9 cellular contexts compared by ENCODE assay signal in the genomic region with DNA sequence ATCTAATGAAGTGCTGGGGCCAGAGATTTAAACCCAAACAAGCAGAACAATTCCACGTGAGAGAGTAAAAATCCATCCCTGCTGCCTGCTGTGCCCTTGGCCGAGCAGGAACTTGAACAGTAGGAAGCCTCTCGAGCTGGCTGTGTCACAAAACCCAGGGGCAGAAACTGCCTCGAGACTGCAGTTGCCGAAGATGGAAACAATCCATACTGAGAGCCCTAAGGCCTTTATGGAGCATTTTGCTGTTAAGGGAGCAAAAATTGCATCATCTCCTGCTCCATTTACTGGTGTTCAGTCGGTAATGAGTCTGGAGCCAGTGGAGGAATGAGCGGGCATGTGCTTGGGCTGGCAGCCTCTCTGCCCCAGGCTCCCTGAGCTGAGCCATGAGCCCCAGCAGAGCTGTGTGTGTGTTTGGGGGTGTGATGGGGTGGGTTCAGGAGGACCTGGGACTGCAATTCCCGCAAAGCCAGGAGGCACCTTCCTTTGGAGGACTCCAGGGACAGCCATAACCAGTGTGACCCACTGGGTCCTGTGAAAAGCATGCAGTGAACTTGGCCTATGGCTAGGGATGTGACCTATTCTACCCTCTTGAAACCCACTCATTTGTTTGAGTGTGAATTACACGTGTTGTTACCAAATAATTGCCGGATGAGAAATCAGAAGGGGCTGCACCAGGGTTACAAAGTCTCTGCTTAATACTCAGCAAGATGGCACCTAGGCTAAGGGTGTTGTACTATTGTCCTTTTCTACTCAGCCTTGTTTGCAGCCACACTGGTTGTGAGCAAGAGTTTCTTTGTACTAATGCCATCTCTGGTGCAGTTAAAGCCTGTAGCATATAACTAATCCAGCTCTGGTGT. TPM values are rescaled to one million over a fixed set of nuclear protein-coding genes. Genes with fewer than 3 reads are reported as not detected.
DNase-seq lines count a peak whose midpoint lies in the region; ATAC-seq, FAIRE-seq and TF ChIP-seq lines count a peak whose summit lies in the region.
"Had no signal": no experiment of that assay in that cellular context is flagged by ENCODE, and none has a peak within 500 bp of the region (broad histone marks: within the 10 kb centered on the region; RNA-seq: fewer than 3 reads in every experiment).

No MANE protein-coding gene starts in this region.

- no peak for FAIRE-seq in astrocyte (lab: Jason Lieb, UNC)

- POLR2A ChIA-PET in naive thymus-derived CD8-positive, alpha-beta T cell (lab: Charles Lee), result interaction anchor here (0.6 to 3.3 kb wide), 14 partner anchors 8 to 1008 kb away, joined by 3 to 24 read pairs (median 5); a partner anchor contains a TSS

- peak overlapping the region; percentile 32 for H3K4me2 ChIP-seq in astrocyte (ENCODE audit: low read length)

- DNase-seq in NCI-H1694 treated with DMSO at 0.1 percent for 48 hours (lab: John Stamatoyannopoulos, UW) (peak; percentile 78), astrocyte (ENCODE audit: low read depth) (no peak), amygdala (lab: John Stamatoyannopoulos, UW) (no peak), inferior parietal cortex (ENCODE audit: extremely low spot score) (no peak), lower leg skin (ENCODE audit: low spot score in 2 of 2) (no peak)
- peak in 1 of 10 donors; percentile 24 for DNase-seq in naive thymus-derived CD8-positive, alpha-beta T cell
- DNase-seq: SHP77 treated with DMSO at 0.1 percent for 48 hours had no signal

- TF ChIP-seq CTCF in astrocyte (IDR thresholded peaks at IDR 0.05; ENCODE audit: insufficient read depth, low read depth, low read length), result no peak
- TF ChIP-seq CTCF in lower leg skin (IDR thresholded peaks at IDR 0.05), result no peak

- peak overlapping the region; percentile 7; the same call in 1 of the 2 replicates for H3K9ac ChIP-seq in ES-I3 (ENCODE audit: low read depth, low read length)
- H3K9ac ChIP-seq in astrocyte (ENCODE audit: low read length), result no peak overlapping the region

- TF ChIP-seq POLR2A in lower leg skin (IDR thresholded peaks at IDR 0.05), result no peak

- 64 to 79% methylated on average over 10 of the region's 10 CpGs for WGBS in lower leg skin, 2 donors

- peak in 1 of 2 donors; percentile 37 for ATAC-seq in naive thymus-derived CD8-positive, alpha-beta T cell
- ATAC-seq in GM19455 (IDR thresholded peaks at IDR 0.05; ENCODE audit: unreplicated experiment), result no peak

- peak overlapping the region; percentile 72 for H3K27ac Mint-ChIP-seq in astrocyte (ENCODE audit: unreplicated experiment)
- H3K27ac Mint-ChIP-seq in naive thymus-derived CD8-positive, alpha-beta T cell, result peak overlapping the region; percentile 83 to 99 (median 98)

- H3K4me1 Mint-ChIP-seq in astrocyte (ENCODE audit: low read depth, unreplicated experiment), result peaks cover 25% of the 10 kb centered on the region
- H3K4me1 Mint-ChIP-seq in naive thymus-derived CD8-positive, alpha-beta T cell, result peaks cover 32 to 76% (median 75%) of the 10 kb centered on the region in 4 donors

- no peaks in the 10 kb centered on the region for H3K79me2 ChIP-seq in astrocyte (ENCODE audit: insufficient read depth, low read length)

- H3K9me3 ChIP-seq in ES-I3 (ENCODE audit: control insufficient read depth, insufficient read depth, low read length) (no peaks in the 10 kb centered on the region), astrocyte (ENCODE audit: insufficient read depth, low read depth, low read length) (no peaks in the 10 kb centered on the region)

- no peak overlapping the region for H3K4me3 Mint-ChIP-seq in astrocyte (ENCODE audit: unreplicated experiment)
- peak overlapping the region; percentile 46 to 80 (median 70) for H3K4me3 Mint-ChIP-seq in naive thymus-derived CD8-positive, alpha-beta T cell

- intact Hi-C loops in lower leg skin (cut with DNase I; ENCODE audit: low total_unique reads), result no loop called here

- no peak overlapping the region for H3K4me3 ChIP-seq in astrocyte (ENCODE audit: insufficient read depth, low read depth, low read length)
- no peak overlapping the region for H3K4me3 ChIP-seq in lower leg skin (ENCODE audit: low read depth, poor library complexity, severe bottlenecking)

- H4K20me1 ChIP-seq in astrocyte (ENCODE audit: insufficient read depth, low read length), result no peaks in the 10 kb centered on the region

- no peak overlapping the region for H3K27ac ChIP-seq in astrocyte (ENCODE audit: low read depth, low read length)

- peaks cover 2% of the 10 kb centered on the region for H3K9me3 Mint-ChIP-seq in astrocyte (ENCODE audit: unreplicated experiment)
- peaks cover 0 to under 1% (median 0%) of the 10 kb centered on the region in 9 donors for H3K9me3 Mint-ChIP-seq in naive thymus-derived CD8-positive, alpha-beta T cell

- no peaks in the 10 kb centered on the region for H3K36me3 ChIP-seq in ES-I3 (ENCODE audit: insufficient read depth, low read length)
- H3K36me3 ChIP-seq in astrocyte (ENCODE audit: insufficient read depth, low read length), result no peaks in the 10 kb centered on the region

- no peaks in the 10 kb centered on the region for H3K27me3 Mint-ChIP-seq in astrocyte (ENCODE audit: low read depth, unreplicated experiment)
- peaks cover 0 to 3% (median 0%) of the 10 kb centered on the region in 5 donors for H3K27me3 Mint-ChIP-seq in naive thymus-derived CD8-positive, alpha-beta T cell

- peak overlapping the region; percentile 23 for H2AFZ ChIP-seq in astrocyte (ENCODE audit: low read depth, low read length)

- peaks cover 29% of the 10 kb centered on the region for H3K27me3 ChIP-seq in astrocyte (ENCODE audit: insufficient read depth, low read length)

- H3K4me1 ChIP-seq in ES-I3 (ENCODE audit: insufficient read depth, low read length) (peaks cover 20% of the 10 kb centered on the region), astrocyte (ENCODE audit: insufficient read depth, low read length) (peaks cover 11% of the 10 kb centered on the region)

- H3K36me3 Mint-ChIP-seq in astrocyte (ENCODE audit: low read depth, unreplicated experiment), result no peaks in the 10 kb centered on the region
- H3K36me3 Mint-ChIP-seq in naive thymus-derived CD8-positive, alpha-beta T cell, result peaks cover 0 to 2% (median 0%) of the 10 kb centered on the region in 3 donors

RNA-seq across cellular contexts. Expression of a gene that starts 58.4 kb away (rescaled TPM):
- total RNA-seq in astrocyte (1.8 and 3.1 TPM in 2 replicates), lower leg skin (1 to 10 TPM in 3 of 4 donors, not detected in 1; 2.4 to 4.2 (median 3.3) TPM)
- total RNA-seq in naive thymus-derived CD8-positive, alpha-beta T cell, result 1 to 10 TPM; 5.8 to 6.0 TPM
- polyA plus RNA-seq in naive thymus-derived CD8-positive, alpha-beta T cell, result 1 to 10 TPM in 2 of 3 donors, under 1 TPM in 1; 0.63 to 2.0 (median 1.4) TPM
